8 cellular contexts compared by ENCODE assay signal in the genomic region with DNA sequence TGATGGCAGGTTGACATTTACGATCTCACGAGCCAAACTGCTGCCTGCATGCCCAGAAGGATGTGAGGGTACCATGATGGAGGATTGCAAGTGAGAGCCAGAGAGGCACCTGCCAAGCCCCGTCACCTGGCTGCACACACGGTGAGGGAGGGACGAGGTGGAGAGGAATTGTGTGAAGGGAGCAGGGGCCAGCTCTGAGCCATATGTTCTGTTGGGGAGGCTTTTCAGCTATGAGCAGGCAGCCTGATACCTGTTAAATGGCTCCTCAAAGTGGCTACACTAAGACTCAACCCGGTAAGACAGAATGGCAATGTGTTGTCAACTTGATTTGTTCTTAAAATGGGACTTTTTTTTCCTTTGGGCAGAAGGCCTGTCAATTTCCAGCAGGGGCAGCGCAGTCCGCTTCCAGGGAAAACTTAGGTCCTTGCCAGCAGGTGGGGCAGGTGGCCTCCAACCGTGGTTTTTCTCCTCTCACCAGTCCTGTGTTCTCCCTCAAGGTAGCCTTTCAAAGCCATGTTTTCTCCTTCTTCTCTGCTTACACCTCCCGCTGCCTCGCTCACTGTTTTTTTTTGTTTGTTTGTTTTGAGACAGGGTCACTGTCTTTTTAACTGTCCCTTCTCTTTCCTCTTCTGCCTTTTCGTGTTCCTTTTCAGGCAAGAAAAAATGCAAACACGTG. TPM values are rescaled to one million over a fixed set of nuclear protein-coding genes. Genes with fewer than 3 reads are reported as not detected.
DNase-seq lines count a peak whose midpoint lies in the region; ATAC-seq, FAIRE-seq and TF ChIP-seq lines count a peak whose summit lies in the region.

No MANE protein-coding gene starts in this region.

- no peak for TF ChIP-seq POLR2A in HepG2 (IDR thresholded peaks at IDR 0.05; ENCODE audit: insufficient read depth in 1 of 2, low read depth in 2 of 2, low read length in 2 of 2)

- H3K9me3 ChIP-seq in BLaER1 (no peaks in the 10 kb centered on the region), SU-DHL-6 (ENCODE audit: insufficient read depth, low read length) (no peaks in the 10 kb centered on the region), HepG2 (ENCODE audit: low read length) (no peaks in the 10 kb centered on the region)

- TF ChIP-seq CTCF in LNCaP clone FGC (IDR thresholded peaks at IDR 0.05; ENCODE audit: control insufficient read depth, extremely low read depth, insufficient read depth), result peak; percentile 61
- TF ChIP-seq CTCF in SU-DHL-6 (IDR thresholded peaks at IDR 0.05; ENCODE audit: insufficient read depth, low read length, poor library complexity, severe bottlenecking), result no peak
- TF ChIP-seq CTCF in HepG2 (CRISPR knock-in tag; IDR thresholded peaks at IDR 0.05), result peak; percentile 87
- no peak for TF ChIP-seq CTCF in GM13977 (IDR thresholded peaks at IDR 0.05; ENCODE audit: extremely low read depth, insufficient read depth, missing control alignments)

- no peaks in the 10 kb centered on the region for H3K79me2 ChIP-seq in SU-DHL-6 (ENCODE audit: insufficient read depth, low read length)
- H3K79me2 ChIP-seq in HepG2 (ENCODE audit: insufficient read depth, low read length), result no peaks in the 10 kb centered on the region

- H3K4me2 ChIP-seq in BLaER1 (peak overlapping the region; percentile 34; the same call in 1 of the 2 replicates), SU-DHL-6 (ENCODE audit: low read depth, low read length, poor library complexity, severe bottlenecking) (no peak overlapping the region), HepG2 (ENCODE audit: low read depth, low read length) (peak overlapping the region; percentile 82)

- H3K9ac ChIP-seq in BLaER1 (no peak overlapping the region), SU-DHL-6 (ENCODE audit: low read length) (no peak overlapping the region), HepG2 (ENCODE audit: insufficient read depth, low read depth, low read length) (0 out of 2 replicates have a peak overlapping the region, but pooled peaks have one; percentile 23)

- H3K27ac ChIP-seq in BLaER1, result no peak overlapping the region
- peak overlapping the region; percentile 38; the same call in 1 of the 2 replicates for H3K27ac ChIP-seq in SU-DHL-6 (ENCODE audit: low read depth, low read length)
- H3K27ac ChIP-seq in HepG2 (ENCODE audit: extremely low read length, insufficient read depth, low read length), result no peak overlapping the region

- TF ChIP-seq EP300 in HepG2 (IDR thresholded peaks at IDR 0.05; ENCODE audit: low read depth in 2 of 2, low read length in 2 of 2) (no peak), HepG2 (CRISPR knock-in tag; IDR thresholded peaks at IDR 0.05; ENCODE audit: borderline replicate concordance) (no peak)

- H2AFZ ChIP-seq in SU-DHL-6 (ENCODE audit: low read depth, low read length, severe bottlenecking), result peak overlapping the region; percentile 29
- peak overlapping the region; percentile 11 for H2AFZ ChIP-seq in HepG2 (ENCODE audit: low read length)

- H3K4me1 ChIP-seq in BLaER1 (peaks cover 23% of the 10 kb centered on the region), HepG2 (ENCODE audit: insufficient read depth, low read length) (peaks cover 17% of the 10 kb centered on the region)

- POLR2A ChIA-PET in HepG2 (lab: Yijun Ruan, JAX), result interaction anchor here (1.2 kb wide), 1 partner anchor 28 kb away, joined by 3 read pairs; no protein-coding TSS in a partner anchor

- no peak overlapping the region for H3K4me3 ChIP-seq in BLaER1
- no peak overlapping the region for H3K4me3 ChIP-seq in LNCaP clone FGC (ENCODE audit: low read depth, low read length)
- no peak overlapping the region for H3K4me3 ChIP-seq in SU-DHL-6 (ENCODE audit: insufficient read depth, low read length, poor library complexity, severe bottlenecking)
- peak overlapping the region in 1 of 3 experiments; percentile 60; a peak in 2 of 6 replicates for H3K4me3 ChIP-seq in HepG2 (replicated peaks in 1 of 3; ENCODE audit: insufficient read depth in 1 of 3, low read depth in 2 of 3, low read length in 3 of 3)

- CTCF ChIA-PET in HepG2 (lab: Yijun Ruan, JAX; ENCODE audit: low intra/inter-chr PET ratio, low total read pairs), result interaction anchor here (0.9 to 2.5 kb wide), 5 partner anchors 49 to 338 kb away, joined by 3 to 24 read pairs (median 6); no protein-coding TSS in a partner anchor

- DNase-seq in LNCaP clone FGC (ENCODE audit: low read depth) (peak; percentile 36), HepG2 (ENCODE audit: low spot score) (peak; percentile 73), globus pallidus (ENCODE audit: low spot score) (no peak), GM13977 (ENCODE audit: low spot score) (no peak)

- H4K20me1 ChIP-seq in BLaER1 (no peaks in the 10 kb centered on the region), SU-DHL-6 (ENCODE audit: low read depth, low read length) (no peaks in the 10 kb centered on the region), HepG2 (ENCODE audit: insufficient read depth, low read length) (no peaks in the 10 kb centered on the region)

- no peaks in the 10 kb centered on the region for H3K9me2 ChIP-seq in SU-DHL-6 (replicated peaks; ENCODE audit: insufficient read depth, low read length)

- no TSS peak for BruUV-seq in HepG2 (replicated peaks; lab: Mats Ljungman, UMichigan)

- TF ChIP-seq RAD21 in HepG2 (CRISPR knock-in tag; IDR thresholded peaks at IDR 0.05), result peak; percentile 87

- FAIRE-seq in HepG2 (lab: Jason Lieb, UNC), result peak; percentile 95

- H3K27me3 ChIP-seq in BLaER1 (no peaks in the 10 kb centered on the region), SU-DHL-6 (ENCODE audit: low read length) (no peaks in the 10 kb centered on the region), HepG2 (ENCODE audit: control insufficient read depth in 1 of 2, insufficient read depth in 2 of 2, low read length in 2 of 2) (no peaks in the 10 kb centered on the region)

- 12% methylated on average over 13 of the region's 13 CpGs for whole genome bisulfite sequencing in HepG2 (ENCODE audit: low lambda C conversion rate)

- 0 out of 2 replicates have a peak, but pooled peaks cover 3% of the 10 kb centered on the region for H3F3A ChIP-seq in SU-DHL-6 (ENCODE audit: insufficient read depth)

- in situ Hi-C loops in HepG2 (cut with HindIII; ENCODE audit: extremely low pct_ligation_motif_present, low pct_unique_long_range_greater_than_20kb), result no loop called here
- in situ Hi-C loops in GM13977 (cut with MboI; ENCODE audit: low pct_unique_long_range_greater_than_20kb, low sequenced_read_pairs, unreplicated experiment), result no loop called here

- intact Hi-C loops in HepG2 (cut with micrococcal nuclease; ENCODE audit: unreplicated experiment), result loop anchor here (1.0 to 5.0 kb wide), 5 partner anchors 28 to 338 kb away; no protein-coding TSS in a partner anchor

- H3K36me3 ChIP-seq in BLaER1 (no peaks in the 10 kb centered on the region), SU-DHL-6 (ENCODE audit: low read length) (no peaks in the 10 kb centered on the region; the same call in 1 of the 2 replicates), HepG2 (replicated peaks in 1 of 2; ENCODE audit: control insufficient read depth in 1 of 2, insufficient read depth in 2 of 2, low read length in 2 of 2) (no peaks in the 10 kb centered on the region)

- ATAC-seq in HepG2 (peak; percentile 99), GM18909 (IDR thresholded peaks at IDR 0.05; ENCODE audit: poor library complexity, unreplicated experiment) (no peak), HG03342 (IDR thresholded peaks at IDR 0.05; ENCODE audit: unreplicated experiment) (no peak)

TF ChIP-seq in HepG2, 621 proteins besides CTCF, POLR2A, EP300 and RAD21 (continues in another document):
- TF ChIP-seq SOX6 (IDR thresholded peaks at IDR 0.05), result no peak
- TF ChIP-seq SOX6 (CRISPR knock-in tag; IDR thresholded peaks at IDR 0.05), result peak; percentile 30; the same call in 1 of the 2 replicates

RNA-seq across cellular contexts. Expression of a gene that starts 57.7 kb away (rescaled TPM):
- total RNA-seq in HepG2 (2016; rRNA removed; fragmentation: Illumina TruSeq; extraction: Trizol), result 6.9 and 7.7 TPM in 2 replicates
- 3.0 and 3.2 TPM in 2 replicates for total RNA-seq in HepG2 (2016; cell fraction: cytosol; rRNA removed; fragmentation: Illumina TruSeq; extraction: Trizol; ENCODE audit: low read depth)
- 7.3 and 7.6 TPM in 2 replicates for total RNA-seq in HepG2 (2016; cell fraction: insoluble cytoplasmic fraction; rRNA removed; fragmentation: Illumina TruSeq; extraction: Trizol)
- total RNA-seq in HepG2 (2016; cell fraction: membrane; rRNA removed; fragmentation: Illumina TruSeq; extraction: Trizol), result 6.7 and 7.1 TPM in 2 replicates
- total RNA-seq in HepG2 (2016; cell fraction: nucleus; rRNA removed; fragmentation: Illumina TruSeq; extraction: Trizol), result 13.5 and 14.4 TPM in 2 replicates
- 2.6 and 3.5 TPM in 2 replicates for polyA plus RNA-seq in HepG2 (2011; rRNA removed)
- polyA plus RNA-seq in HepG2 (2011; cell fraction: cytosol; rRNA removed), result 1.8 and 2.3 TPM in 2 replicates
- polyA plus RNA-seq in HepG2 (2011; cell fraction: nucleus; rRNA removed), result 3.4 TPM in 2 replicates
- 3.9 and 4.5 TPM in 2 replicates for polyA plus RNA-seq in HepG2 (2012)
- 2.5 and 2.9 TPM in 2 replicates for polyA plus RNA-seq in HepG2 (2016; cell fraction: cytosol; fragmentation: Illumina TruSeq; extraction: Trizol; ENCODE audit: low read depth)
- polyA plus RNA-seq in HepG2 (2016; cell fraction: insoluble cytoplasmic fraction; fragmentation: Illumina TruSeq; extraction: Trizol; ENCODE audit: low read depth), result 8.1 and 8.6 TPM in 2 replicates
- polyA plus RNA-seq in HepG2 (2016; cell fraction: membrane; fragmentation: Illumina TruSeq; extraction: Trizol; ENCODE audit: low read depth), result 5.2 and 5.5 TPM in 2 replicates
- polyA plus RNA-seq in HepG2 (2016; cell fraction: nucleus; fragmentation: Illumina TruSeq; extraction: Trizol; ENCODE audit: insufficient read depth, low read depth), result 7.3 and 7.8 TPM in 2 replicates
- polyA minus RNA-seq in HepG2 (2011; rRNA and poly(A)+ RNA removed; ENCODE audit: low replicate concordance), result 1.5 and 1.9 TPM in 2 replicates
- 5.7 and 6.2 TPM in 2 replicates for polyA minus RNA-seq in HepG2 (2011; cell fraction: cytosol; rRNA and poly(A)+ RNA removed)
- polyA minus RNA-seq in HepG2 (2011; cell fraction: nucleus; rRNA and poly(A)+ RNA removed), result 21.9 and 25.9 TPM in 2 replicates

Comparison
In these comparisons a context has a peak if more than half of its experiments do, and no peak if none do; other contexts are left out.
1. DNase-seq: peak in LNCaP clone FGC (single experiment) and HepG2 (single experiment); none in globus pallidus (single experiment) and GM13977 (single experiment).
2. CTCF ChIP-seq: peak in LNCaP clone FGC (single experiment) and HepG2 (single experiment); none in SU-DHL-6 (single experiment) and GM13977 (single experiment).